Comparison of ENCODE assay signal across 9 cellular contexts in the genomic region with DNA sequence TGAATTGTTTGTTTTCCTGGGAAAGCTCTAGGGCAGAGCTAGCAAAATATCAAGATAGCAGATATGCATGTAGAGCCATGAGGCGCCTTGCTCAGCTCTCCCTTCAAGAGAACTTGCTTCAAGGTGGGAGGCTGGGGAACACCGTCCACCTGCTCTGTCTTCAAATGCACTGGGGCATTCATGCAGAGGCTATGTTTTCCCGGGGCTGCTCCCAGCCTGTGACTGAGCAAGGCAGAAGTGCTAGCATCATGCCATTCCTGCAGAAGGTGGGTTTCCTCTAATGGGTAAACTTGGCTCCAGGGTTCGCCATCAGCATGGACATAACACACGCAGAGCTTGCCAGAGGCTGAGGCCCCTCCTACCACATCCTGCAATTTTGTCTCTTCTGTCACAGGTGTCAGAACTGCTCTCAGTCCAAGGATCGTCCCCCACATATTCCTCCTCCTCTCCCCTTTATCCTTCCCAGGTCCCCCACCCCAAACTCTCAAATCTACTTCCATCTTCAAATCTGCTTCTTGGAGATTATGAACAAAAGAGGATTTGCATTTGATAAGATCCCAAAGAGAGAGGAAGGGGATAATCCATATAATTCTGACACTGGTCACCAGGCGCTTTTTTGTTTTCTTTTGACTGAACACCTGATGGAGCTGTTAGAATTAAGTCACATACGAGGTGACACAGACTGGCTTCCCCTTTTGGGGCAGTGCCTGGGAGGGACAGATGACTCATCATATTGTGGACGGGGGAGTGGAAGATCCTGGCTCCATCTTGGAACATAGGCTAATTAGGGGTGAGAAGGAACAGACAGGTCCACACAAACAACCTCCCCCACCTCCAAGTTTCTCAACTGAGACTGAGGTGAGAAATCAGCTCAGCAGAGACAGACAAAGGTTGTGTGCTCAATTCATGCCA.
DNase-seq lines count a peak whose midpoint lies in the region; ATAC-seq and TF ChIP-seq lines count a peak whose summit lies in the region.
"Had no signal": no experiment of that assay in that cellular context is flagged by ENCODE, and none has a peak within 500 bp of the region (broad histone marks: within the 10 kb centered on the region; RNA-seq: fewer than 3 reads in every experiment).

No MANE protein-coding gene starts in this region.

- no peaks in the 10 kb centered on the region for H3K36me3 ChIP-seq in HAP-1 (replicated peaks)

- H3K4me1 ChIP-seq in HAP-1 = no peaks in the 10 kb centered on the region; the same call in 1 of the 2 replicates

- no peak for TF ChIP-seq CTCF in GM13977 (IDR thresholded peaks at IDR 0.05; ENCODE audit: extremely low read depth, insufficient read depth, missing control alignments)

- DNase-seq in RPMI8226 (peak; percentile 31), retina (peak; percentile 29), HEK293T (ENCODE audit: extremely low spot score) (no peak), HAP-1 (ENCODE audit: low spot score in 2 of 2) (no peak), GM13977 (ENCODE audit: low spot score) (no peak)
- DNase-seq: activated CD4-positive, alpha-beta T cell treated with anti-CD3 and anti-CD28 coated beads for 36 hours had no signal

- POLR2A ChIA-PET in HEK293T (lab: Yijun Ruan, JAX) = interaction anchor here (1.0 to 3.2 kb wide), 2 partner anchors 9 to 11 kb away, joined by 3 to 15 read pairs; no protein-coding TSS in a partner anchor

- no peak overlapping the region for H3K4me3 ChIP-seq in HAP-1

- in situ Hi-C loops in HAP-1 (cut with MboI; ENCODE audit: low sequenced_read_pairs) = no loop called here
- in situ Hi-C loops in GM13977 (cut with MboI; ENCODE audit: low pct_unique_long_range_greater_than_20kb, low sequenced_read_pairs, unreplicated experiment) = no loop called here

- no peaks in the 10 kb centered on the region for H3K27me3 ChIP-seq in HAP-1 (ENCODE audit: low read depth)

- ATAC-seq in GM21360 (IDR thresholded peaks at IDR 0.05; ENCODE audit: unreplicated experiment) (peak; percentile 77), HG03565 (IDR thresholded peaks at IDR 0.05; ENCODE audit: unreplicated experiment) (peak; percentile 84), HG02840 (IDR thresholded peaks at IDR 0.05; ENCODE audit: low FRiP score, unreplicated experiment) (no peak)
- ATAC-seq: activated CD4-positive, alpha-beta T cell treated with anti-CD3 and anti-CD28 coated beads for 36 hours had no signal

- no peaks in the 10 kb centered on the region for H3K9me3 ChIP-seq in HAP-1

- CTCF ChIA-PET in HEK293T (lab: Yijun Ruan, JAX) = interaction anchor here (0.6 kb wide), 1 partner anchor 797 kb away, joined by 3 read pairs; no protein-coding TSS in a partner anchor

TF ChIP-seq in HEK293T, 16 proteins besides CTCF, POLR2A, EP300 and RAD21:
- TF ChIP-seq NFRKB (IDR thresholded peaks at IDR 0.05) (no peak), BHLHE40 (IDR thresholded peaks at IDR 0.05; ENCODE audit: borderline replicate concordance) (no peak), ZNF384 (IDR thresholded peaks at IDR 0.05) (no peak), ARNT (IDR thresholded peaks at IDR 0.05) (no peak)

Comparison
In these comparisons a context has a peak if more than half of its experiments do, and no peak if none do; other contexts are left out.
1. DNase-seq: peak in RPMI8226 (single experiment) and retina (single experiment); none in HEK293T (single experiment), HAP-1 (0 of 2) and GM13977 (single experiment).